ENCODE assay signal across 24 cellular contexts in the genomic region with DNA sequence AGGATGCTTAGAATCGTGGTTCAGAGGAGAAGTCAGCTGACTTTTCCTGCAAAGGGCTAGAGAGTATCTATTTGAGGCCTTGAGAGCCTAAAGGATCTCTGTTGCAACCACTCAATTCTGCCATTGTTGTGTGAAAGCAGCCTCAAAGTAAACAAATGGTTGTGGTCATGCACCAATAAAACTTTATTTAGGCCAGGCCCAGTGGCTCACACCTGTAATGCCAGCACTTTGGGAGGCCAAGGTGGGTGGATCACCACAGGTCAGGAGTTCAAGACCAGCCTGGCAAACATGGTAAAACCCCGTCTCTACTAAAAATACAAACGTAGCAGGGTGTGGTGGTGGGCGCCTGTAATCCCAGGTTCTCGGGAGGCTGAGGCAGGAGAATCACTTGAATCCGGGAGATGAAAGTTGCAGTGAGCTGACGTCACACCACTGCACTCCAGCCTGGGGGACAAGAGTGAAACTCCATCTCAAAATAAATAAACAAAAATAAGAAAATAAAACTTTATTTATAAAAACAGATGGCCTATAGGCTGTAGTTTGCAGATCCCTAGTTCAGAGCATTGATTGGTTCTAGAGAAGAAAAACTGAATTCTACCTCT.
"Had no signal": no experiment of that assay in that cellular context is flagged by ENCODE, and none has a peak within 500 bp of the region (broad histone marks: within the 10 kb centered on the region; RNA-seq: fewer than 3 reads in every experiment).

No MANE protein-coding gene starts in this region.

- H3K27me3 ChIP-seq: neural progenitor cell, ovary, stomach, testis, thyroid gland, tibial nerve, upper lobe of left lung had no signal

- H3K9ac ChIP-seq: neural progenitor cell, parathyroid adenoma had no signal

- H3K79me2 ChIP-seq: parathyroid adenoma had no signal

- H3K4me2 ChIP-seq: neural progenitor cell, smooth muscle cell had no signal

- FAIRE-seq: urothelium cell line had no signal

- H3K4me1 ChIP-seq: neural progenitor cell, parathyroid adenoma, psoas muscle, testis, thyroid gland had no signal

- H2AFZ ChIP-seq: neural progenitor cell, parathyroid adenoma had no signal

- H3K36me3 ChIP-seq: neural progenitor cell, ovary, stomach, thyroid gland, tibial nerve, upper lobe of left lung had no signal

- H3K9me3 ChIP-seq: ovary, psoas muscle, stomach, testis, thyroid gland, tibial nerve, upper lobe of left lung had no signal

- ATAC-seq: naive thymus-derived CD4-positive, alpha-beta T cell; natural killer cell; psoas muscle; right cardiac atrium; stimulated activated effector memory CD8-positive, alpha-beta T cell treated with anti-CD3 and anti-CD28 coated beads, Interleukin-12 subunit alpha, Interleukin-12 subunit beta, amount 100 ng/mL, for 72 hours had no signal

- H3K4me3 ChIP-seq: neural progenitor cell, ovary, psoas muscle, skin epidermis, smooth muscle cell, stomach, testis, thyroid gland, tibial nerve, upper lobe of left lung had no signal

- H3K27ac ChIP-seq: neural progenitor cell, ovary, parathyroid adenoma, psoas muscle, testis, thyroid gland, tibial nerve, upper lobe of left lung had no signal

- DNase-seq: naive thymus-derived CD4-positive, alpha-beta T cell; natural killer cell; occipital lobe; ovary; posterior cingulate gyrus; psoas muscle; right cardiac atrium; stimulated activated CD4-positive, alpha-beta T cell treated with anti-CD3 and anti-CD28 coated beads, Interleukin-15, amount 100 ng/mL, for 24 hours; stimulated activated CD4-positive, alpha-beta T cell treated with anti-CD3 and anti-CD28 coated beads, Interleukin-2, amount 100 ng/mL, for 24 hours; stimulated activated CD4-positive, alpha-beta T cell treated with anti-CD3 and anti-CD28 coated beads, Interleukin-2, amount 100 ng/mL, for 48 hours; stimulated activated CD4-positive, alpha-beta T cell treated with anti-CD3 and anti-CD28 coated beads, Interleukin-4, amount 100 ng/mL, for 24 hours; stimulated activated naive B cell treated with anti-CD40 and anti-IgM and Interleukin-4, amounts not matched to agents 10 μg/mL and 1 μg/mL and 100 μg/mL, for 72 hours; stimulated activated naive CD4-positive, alpha-beta T cell treated with Interleukin-2 at 50 U/mL for 16 hours; stomach; testis; thyroid gland; upper lobe of left lung had no signal
